8 cellular contexts compared by ENCODE assay signal in genomic region chr19:18636183-18636968, GRCh38. TPM values are rescaled to one million over a fixed set of nuclear protein-coding genes. Genes with fewer than 3 reads are reported as not detected.
DNase-seq lines count a peak whose midpoint lies in the region; ATAC-seq and TF ChIP-seq lines count a peak whose summit lies in the region.

No MANE protein-coding gene starts in this region.

- H3K27ac ChIP-seq in SK-N-SH (ENCODE audit: low read depth in 2 of 2, low read length in 1 of 2): peak overlapping the region in 1 of 2 experiments; percentile 50; a peak in 1 of 4 replicates
- H3K27ac ChIP-seq in suprapubic skin: peak overlapping the region; percentile 83

- no peak overlapping the region for H3K9ac ChIP-seq in SK-N-SH

- WGBS in SK-N-SH (ENCODE audit: low lambda C conversion rate): 1% methylated on average over 42 of the region's 44 CpGs
- under 1% methylated on average over 31 of the region's 44 CpGs for WGBS in suprapubic skin

- H3K9me3 Mint-ChIP-seq in activated naive CD4-positive, alpha-beta T cell treated with anti-CD3 and anti-CD28 coated beads, Interleukin-2, amount 50 U/mL, for 24 hours: no peaks in the 10 kb centered on the region

- CTCF ChIA-PET in SK-N-SH (lab: Yijun Ruan, JAX): no interaction called here

- no peaks in the 10 kb centered on the region for H3K27me3 Mint-ChIP-seq in activated naive CD4-positive, alpha-beta T cell treated with anti-CD3 and anti-CD28 coated beads, Interleukin-2, amount 50 U/mL, for 24 hours

- H3K9me3 ChIP-seq in SK-N-SH: no peaks in the 10 kb centered on the region
- no peaks in the 10 kb centered on the region for H3K9me3 ChIP-seq in suprapubic skin

- no peak for TF ChIP-seq CTCF in NB4 (IDR thresholded peaks at IDR 0.05; ENCODE audit: low read depth, low read length)
- TF ChIP-seq CTCF in SK-N-SH (IDR thresholded peaks at IDR 0.05): no peak
- no peak for TF ChIP-seq CTCF in suprapubic skin (IDR thresholded peaks at IDR 0.05)

- peak overlapping the region; percentile 87; the same call in 1 of the 2 replicates for H2AFZ ChIP-seq in SK-N-SH (ENCODE audit: low read depth)

- H3K27me3 ChIP-seq in SK-N-SH (ENCODE audit: insufficient read depth) (no peaks in the 10 kb centered on the region), suprapubic skin (no peaks in the 10 kb centered on the region)

- H3K36me3 ChIP-seq in SK-N-SH (replicated peaks in 1 of 2; ENCODE audit: control insufficient read depth in 1 of 2, insufficient read depth in 2 of 2, low read length in 1 of 2) (no peaks in the 10 kb centered on the region), suprapubic skin (no peaks in the 10 kb centered on the region)

- H3K79me2 ChIP-seq in SK-N-SH (ENCODE audit: insufficient read depth): peaks cover 38% of the 10 kb centered on the region

- POLR2A ChIA-PET in SK-N-SH (lab: Yijun Ruan, JAX): no interaction called here

- peaks cover 0 to 21% of the 10 kb centered on the region in 2 experiments; a peak in 2 of 4 replicates for H3K4me1 ChIP-seq in SK-N-SH (ENCODE audit: control insufficient read depth in 1 of 2, insufficient read depth in 2 of 2, low read depth in 1 of 2, low read length in 1 of 2)
- peaks cover 36% of the 10 kb centered on the region for H3K4me1 ChIP-seq in suprapubic skin

- peak overlapping the region; percentile 71 for H3K27ac Mint-ChIP-seq in activated naive CD4-positive, alpha-beta T cell treated with anti-CD3 and anti-CD28 coated beads, Interleukin-2, amount 50 U/mL, for 24 hours

- H3K4me1 Mint-ChIP-seq in activated naive CD4-positive, alpha-beta T cell treated with anti-CD3 and anti-CD28 coated beads, Interleukin-2, amount 50 U/mL, for 24 hours: peaks cover 34% of the 10 kb centered on the region

- H3K36me3 Mint-ChIP-seq in activated naive CD4-positive, alpha-beta T cell treated with anti-CD3 and anti-CD28 coated beads, Interleukin-2, amount 50 U/mL, for 24 hours: no peaks in the 10 kb centered on the region

- peak overlapping the region; percentile 99; the same call in 1 of the 2 replicates for H3K4me2 ChIP-seq in SK-N-SH

- peak overlapping the region; percentile 90 for H3K4me3 Mint-ChIP-seq in activated naive CD4-positive, alpha-beta T cell treated with anti-CD3 and anti-CD28 coated beads, Interleukin-2, amount 50 U/mL, for 24 hours

- no peak for TF ChIP-seq POLR2A in NB4 (IDR thresholded peaks at IDR 0.05; ENCODE audit: extremely low read depth, insufficient read length)
- TF ChIP-seq POLR2A in suprapubic skin (IDR thresholded peaks at IDR 0.05): no peak

- peak overlapping the region; percentile 49 for H3K4me3 ChIP-seq in NB4 (ENCODE audit: low read depth, low read length)
- peak overlapping the region; percentile 75 to 87 for H3K4me3 ChIP-seq in SK-N-SH (ENCODE audit: low read depth in 2 of 2, low read length in 1 of 2)
- H3K4me3 ChIP-seq in suprapubic skin: peak overlapping the region; percentile 79

- no peak for TF ChIP-seq RAD21 in SK-N-SH (IDR thresholded peaks at IDR 0.05; ENCODE audit: low read length)

- peak; percentile 86 for ATAC-seq in HG02571 (IDR thresholded peaks at IDR 0.05; ENCODE audit: unreplicated experiment)

- no peaks in the 10 kb centered on the region for H4K20me1 ChIP-seq in SK-N-SH (ENCODE audit: insufficient read depth)

- DNase-seq in GF-D8 (lab: John Stamatoyannopoulos, UW) (peak; percentile 79), NB4 (ENCODE audit: low read depth) (peak; percentile 96), SK-N-SH (peak; percentile 99), glomerular visceral epithelial cell (ENCODE audit: extremely low spot score) (peak; percentile 98), occipital lobe (lab: John Stamatoyannopoulos, UW) (peak; percentile 97), suprapubic skin (ENCODE audit: low spot score in 2 of 2) (peak; percentile 99)

- peaks cover 4% of the 10 kb centered on the region for H3F3A ChIP-seq in SK-N-SH (replicated peaks; ENCODE audit: insufficient read depth)

- no peak for TF ChIP-seq EP300 in SK-N-SH (IDR thresholded peaks at IDR 0.05; ENCODE audit: borderline replicate concordance in 1 of 2, low read depth in 1 of 2, low read length in 1 of 2)
- no peak for TF ChIP-seq EP300 in suprapubic skin (IDR thresholded peaks at IDR 0.05)

- no peaks in the 10 kb centered on the region for H3K9me2 ChIP-seq in SK-N-SH

TF ChIP-seq in SK-N-SH, 30 proteins besides CTCF, POLR2A, EP300 and RAD21:
- TF ChIP-seq MEF2A (IDR thresholded peaks at IDR 0.05; ENCODE audit: borderline replicate concordance, low read depth): no peak
- TF ChIP-seq ELF1 (IDR thresholded peaks at IDR 0.05): no peak
TF ChIP-seq in SK-N-SH: peak in this region for 0.

RNA-seq across cellular contexts. Expression of gene KLHL26, which starts 0.5 kb away (rescaled TPM):
- 1.9 and 4.6 TPM in 2 replicates for polyA plus RNA-seq in SK-N-SH (2012; rRNA removed)
- 1.7 and 1.8 TPM in 2 replicates for polyA plus RNA-seq in SK-N-SH (2012; cell fraction: cytosol; rRNA removed)
- polyA plus RNA-seq in SK-N-SH (2012; cell fraction: nucleus; rRNA removed): 5.0 and 5.5 TPM in 2 replicates
- 7.0 TPM for total RNA-seq in occipital lobe
- 10 to 100 TPM in 2 of 4 donors, 1 to 10 TPM in 2; 6.9 to 26.5 (median 11.5) TPM for total RNA-seq in suprapubic skin

RNA-seq across cellular contexts. Expression of gene TMEM59L, which starts 23.7 kb away (rescaled TPM):
- 5.8 and 9.6 TPM in 2 replicates for polyA plus RNA-seq in SK-N-SH (2012; rRNA removed)
- polyA plus RNA-seq in SK-N-SH (2012; cell fraction: cytosol; rRNA removed): 4.5 and 7.3 TPM in 2 replicates
- 44.4 and 61.6 TPM in 2 replicates for polyA plus RNA-seq in SK-N-SH (2012; cell fraction: nucleus; rRNA removed)
- total RNA-seq in occipital lobe: 34.5 TPM
- 1 to 10 TPM in 2 of 4 donors, under 1 TPM in 2; 0.49 to 1.4 (median 0.97) TPM for total RNA-seq in suprapubic skin

RNA-seq across cellular contexts. Expression of gene CRLF1, which starts 29.8 kb away (rescaled TPM):
- 0.71 and 0.84 TPM in 2 replicates for polyA plus RNA-seq in SK-N-SH (2012; rRNA removed)
- 0.77 and 1.1 TPM in 2 replicates for polyA plus RNA-seq in SK-N-SH (2012; cell fraction: cytosol; rRNA removed)
- 1.9 TPM in 2 replicates for polyA plus RNA-seq in SK-N-SH (2012; cell fraction: nucleus; rRNA removed)
- 0.94 TPM for total RNA-seq in occipital lobe
- total RNA-seq in suprapubic skin: 10 to 100 TPM; 21.2 to 65.5 (median 47.9) TPM

RNA-seq across cellular contexts. Expression of gene CRTC1, which starts 47.1 kb away (rescaled TPM):
- 2.2 and 5.0 TPM in 2 replicates for polyA plus RNA-seq in SK-N-SH (2012; rRNA removed)
- 2.1 and 3.2 TPM in 2 replicates for polyA plus RNA-seq in SK-N-SH (2012; cell fraction: cytosol; rRNA removed)
- 21.9 and 27.2 TPM in 2 replicates for polyA plus RNA-seq in SK-N-SH (2012; cell fraction: nucleus; rRNA removed)
- 6.6 TPM for total RNA-seq in occipital lobe
- total RNA-seq in suprapubic skin: 1 to 10 TPM; 4.1 to 6.3 (median 4.7) TPM

RNA-seq across cellular contexts. Expression of gene REX1BD, which starts 47.8 kb away (rescaled TPM):
- polyA plus RNA-seq in SK-N-SH (2012; rRNA removed): 109 and 159 TPM in 2 replicates
- polyA plus RNA-seq in SK-N-SH (2012; cell fraction: cytosol; rRNA removed): 85.3 and 102 TPM in 2 replicates
- 472 and 877 TPM in 2 replicates for polyA plus RNA-seq in SK-N-SH (2012; cell fraction: nucleus; rRNA removed)
- total RNA-seq in occipital lobe: 20.0 TPM
- total RNA-seq in suprapubic skin: 10 to 100 TPM; 77.0 to 86.7 (median 82.6) TPM

Comparison
In these comparisons a context has a peak if more than half of its experiments do, and no peak if none do; other contexts are left out.
1. RNA of gene TMEM59L, which starts 23.7 kb away (total RNA-seq): 34.5 TPM in occipital lobe (single experiment); 0.49 to 1.4 TPM in suprapubic skin; every median in the first group is over 10 times any median in the second.
2. RNA of gene CRLF1, which starts 29.8 kb away (total RNA-seq): 21.2 to 65.5 TPM in suprapubic skin; 0.94 TPM in occipital lobe (single experiment); every median in the first group is over 10 times any median in the second.
3. Peak in every context shown above with its lines, with median percentiles within 50 percentile points of each other: DNase-seq and H3K4me3 ChIP-seq.